ENCODE assay signal across 1 cellular context in genomic region chr5:123875444-123876264, GRCh38.
TF ChIP-seq lines count a peak whose summit lies in the region.

No MANE protein-coding gene starts in this region.

TF ChIP-seq in HepG2, 621 proteins besides CTCF, POLR2A, EP300 and RAD21 (continued from another document):
- peak; percentile 40; the same call in 1 of the 2 replicates for TF ChIP-seq GABPB1 (CRISPR knock-in tag; IDR thresholded peaks at IDR 0.05)
- TF ChIP-seq MATR3 (CRISPR knock-in tag; IDR thresholded peaks at IDR 0.05): no peak
- TF ChIP-seq ZNF737 (CRISPR knock-in tag; IDR thresholded peaks at IDR 0.05; ENCODE audit: borderline replicate concordance): no peak
- no peak for TF ChIP-seq ZNF501 (CRISPR knock-in tag; IDR thresholded peaks at IDR 0.05)
- TF ChIP-seq ZNF256 (CRISPR knock-in tag; conservative IDR thresholded peaks at IDR 0.05): no peak
- no peak for TF ChIP-seq HOXA7 (CRISPR knock-in tag; IDR thresholded peaks at IDR 0.05)
- TF ChIP-seq IRF2 (CRISPR knock-in tag; IDR thresholded peaks at IDR 0.05): peak; percentile 32; the same call in 1 of the 2 replicates
- no peak for TF ChIP-seq CENPBD1 (CRISPR knock-in tag; IDR thresholded peaks at IDR 0.05; ENCODE audit: borderline replicate concordance, low read depth)
- TF ChIP-seq ATRX (CRISPR knock-in tag; IDR thresholded peaks at IDR 0.05; ENCODE audit: borderline replicate concordance): no peak
- no peak for TF ChIP-seq ZBTB21 (CRISPR knock-in tag; IDR thresholded peaks at IDR 0.05)
- TF ChIP-seq ZNF672 (CRISPR knock-in tag; IDR thresholded peaks at IDR 0.05): no peak
- no peak for TF ChIP-seq HNRNPLL (IDR thresholded peaks at IDR 0.05; ENCODE audit: low read depth, low read length, poor library complexity, severe bottlenecking)
- TF ChIP-seq ZNF747 (CRISPR knock-in tag; IDR thresholded peaks at IDR 0.05; ENCODE audit: borderline replicate concordance): no peak
- no peak for TF ChIP-seq MAFG (CRISPR knock-in tag; IDR thresholded peaks at IDR 0.05)
- TF ChIP-seq ZFP91 (CRISPR knock-in tag; IDR thresholded peaks at IDR 0.05; ENCODE audit: borderline replicate concordance): 0 out of 2 replicates have a peak, but pooled peaks have one; percentile 21
- TF ChIP-seq HMGA1 (CRISPR knock-in tag; conservative IDR thresholded peaks at IDR 0.05): no peak
- TF ChIP-seq MAFF (IDR thresholded peaks at IDR 0.05; ENCODE audit: low read depth, low read length): no peak
- no peak for TF ChIP-seq ZNF335 (CRISPR knock-in tag; IDR thresholded peaks at IDR 0.05)
- TF ChIP-seq ZNF530 (CRISPR knock-in tag; IDR thresholded peaks at IDR 0.05; ENCODE audit: low read depth): no peak
- TF ChIP-seq ZNF367 (CRISPR knock-in tag; IDR thresholded peaks at IDR 0.05; ENCODE audit: borderline replicate concordance): no peak
- TF ChIP-seq RFX1 (IDR thresholded peaks at IDR 0.05): no peak
- no peak for TF ChIP-seq ZBTB1 (CRISPR knock-in tag; IDR thresholded peaks at IDR 0.05; ENCODE audit: borderline replicate concordance)
- no peak for TF ChIP-seq RNF219 (CRISPR knock-in tag; IDR thresholded peaks at IDR 0.05)
- TF ChIP-seq SP4 (CRISPR knock-in tag; IDR thresholded peaks at IDR 0.05): no peak
- peak; percentile 24; the same call in 1 of the 2 replicates for TF ChIP-seq TCF7 (IDR thresholded peaks at IDR 0.05; ENCODE audit: low read depth)
- TF ChIP-seq ZNF776 (CRISPR knock-in tag; IDR thresholded peaks at IDR 0.05): no peak
- TF ChIP-seq ZNF292 (CRISPR knock-in tag; IDR thresholded peaks at IDR 0.05; ENCODE audit: borderline replicate concordance, low read depth): peak; percentile 95
- no peak for TF ChIP-seq ZNF558 (CRISPR knock-in tag; IDR thresholded peaks at IDR 0.05; ENCODE audit: borderline replicate concordance)
- no peak for TF ChIP-seq FIP1L1 (IDR thresholded peaks at IDR 0.05; ENCODE audit: borderline replicate concordance, insufficient read depth, low read depth, low read length)
- TF ChIP-seq ESRRA (CRISPR knock-in tag; IDR thresholded peaks at IDR 0.05; ENCODE audit: low read depth): 0 out of 2 replicates have a peak, but pooled peaks have one; percentile 29
- TF ChIP-seq ZFP90 (CRISPR knock-in tag; IDR thresholded peaks at IDR 0.05; ENCODE audit: borderline replicate concordance): no peak
- TF ChIP-seq SATB2 (CRISPR knock-in tag; IDR thresholded peaks at IDR 0.05): no peak
- no peak for TF ChIP-seq ZNF597 (CRISPR knock-in tag; IDR thresholded peaks at IDR 0.05)
- TF ChIP-seq LCORL (IDR thresholded peaks at IDR 0.05): no peak
- TF ChIP-seq LCORL (CRISPR knock-in tag; IDR thresholded peaks at IDR 0.05): peak; percentile 66
- no peak for TF ChIP-seq ZNF414 (CRISPR knock-in tag; IDR thresholded peaks at IDR 0.05)
- no peak for TF ChIP-seq ZNF687 (CRISPR knock-in tag; IDR thresholded peaks at IDR 0.05)
- no peak for TF ChIP-seq ZNF580 (CRISPR knock-in tag; IDR thresholded peaks at IDR 0.05; ENCODE audit: borderline replicate concordance, low read depth)
- no peak for TF ChIP-seq ZNF20 (CRISPR knock-in tag; IDR thresholded peaks at IDR 0.05)
- TF ChIP-seq MAZ (IDR thresholded peaks at IDR 0.05; ENCODE audit: borderline replicate concordance, low read depth, low read length): no peak; the same call in 1 of the 2 replicates
- TF ChIP-seq MAZ (CRISPR knock-in tag; IDR thresholded peaks at IDR 0.05; ENCODE audit: low read depth): peak; percentile 24; the same call in 1 of the 2 replicates
- no peak for TF ChIP-seq STAG1 (CRISPR knock-in tag; IDR thresholded peaks at IDR 0.05)
- TF ChIP-seq NR2F2 (IDR thresholded peaks at IDR 0.05; ENCODE audit: borderline replicate concordance, low read depth): no peak
- TF ChIP-seq ZNF749 (CRISPR knock-in tag; IDR thresholded peaks at IDR 0.05; ENCODE audit: borderline replicate concordance): no peak
- no peak for TF ChIP-seq ZNF839 (CRISPR knock-in tag; IDR thresholded peaks at IDR 0.05; ENCODE audit: borderline replicate concordance)
- TF ChIP-seq SKI (IDR thresholded peaks at IDR 0.05; ENCODE audit: partially characterized antibody): no peak
- no peak for TF ChIP-seq WIZ (CRISPR knock-in tag; IDR thresholded peaks at IDR 0.05)
- no peak for TF ChIP-seq ZSCAN20 (CRISPR knock-in tag; IDR thresholded peaks at IDR 0.05; ENCODE audit: borderline replicate concordance)
- no peak for TF ChIP-seq FOXA1 (IDR thresholded peaks at IDR 0.05)
- TF ChIP-seq FOXA1 (CRISPR knock-in tag; IDR thresholded peaks at IDR 0.05): peak; percentile 31; the same call in 1 of the 2 replicates
- 0 out of 2 replicates have a peak, but pooled peaks have one; percentile 18 for TF ChIP-seq SAP130 (CRISPR knock-in tag; IDR thresholded peaks at IDR 0.05; ENCODE audit: low read depth)
- TF ChIP-seq HIVEP1 (CRISPR knock-in tag; IDR thresholded peaks at IDR 0.05): no peak
- no peak for TF ChIP-seq HNRNPH1 (optimal IDR thresholded peaks at IDR 0.05; ENCODE audit: low read depth, low read length)
- TF ChIP-seq NCOA5 (CRISPR knock-in tag; IDR thresholded peaks at IDR 0.05): no peak
